ENCODE assay signal across 13 cellular contexts in genomic region chr17:18492712-18493476, GRCh38. TPM values are rescaled to one million over a fixed set of nuclear protein-coding genes. Genes with fewer than 3 reads are reported as not detected.
DNase-seq lines count a peak whose midpoint lies in the region; ATAC-seq and TF ChIP-seq lines count a peak whose summit lies in the region.
"Not testable (repeated sequence)": the region's sequence is repeated elsewhere in the genome, so short reads cannot be mapped to it uniquely, and the experiment has no call there.
"Had no signal": no experiment of that assay in that cellular context is flagged by ENCODE, and none has a peak within 500 bp of the region (broad histone marks: within the 10 kb centered on the region; RNA-seq: fewer than 3 reads in every experiment).

No MANE protein-coding gene starts in this region.

- not testable (repeated sequence) for H3K9me3 ChIP-seq in Karpas-422 (ENCODE audit: low read length); hepatocyte (ENCODE audit: low read depth)

- not testable (repeated sequence) for H3F3A ChIP-seq in GM23338 (replicated peaks; ENCODE audit: low read depth)

- H3K4me3 Mint-ChIP-seq in GM23338 = not testable (repeated sequence)
- H3K4me3 Mint-ChIP-seq in activated CD4-positive, alpha-beta T cell treated with anti-CD3 and anti-CD28 coated beads, Interleukin-2, amount 10 ng/mL, durations not matched to agents 24 days and 14 days = peak overlapping the region; percentile 67

- H4K20me1 ChIP-seq in GM23338 (replicated peaks; ENCODE audit: insufficient read depth); Karpas-422 (ENCODE audit: insufficient read depth, low read depth, low read length); hepatocyte (ENCODE audit: insufficient read depth, poor library complexity, severe bottlenecking): not testable (repeated sequence)

- peak; percentile 77 for ATAC-seq in GM18511 (IDR thresholded peaks at IDR 0.05; ENCODE audit: unreplicated experiment)
- peak; percentile 26 for ATAC-seq in GM23338

- not testable (repeated sequence) for H3K4me3 ChIP-seq in GM23338; Karpas-422 (ENCODE audit: low read length); hepatocyte

- H3K4me2 ChIP-seq in GM23338; Karpas-422 (ENCODE audit: low read depth, low read length, poor library complexity, severe bottlenecking); hepatocyte: not testable (repeated sequence)

- H2AFZ ChIP-seq in GM23338; Karpas-422 (ENCODE audit: low read length); hepatocyte: not testable (repeated sequence)

- not testable (repeated sequence) for H3K27me3 ChIP-seq in GM23338 (ENCODE audit: insufficient read depth); Karpas-422 (ENCODE audit: low read length); hepatocyte

- not testable (repeated sequence) for H3K9me3 Mint-ChIP-seq in GM23338; activated CD4-positive, alpha-beta T cell treated with anti-CD3 and anti-CD28 coated beads, Interleukin-2, amount 10 ng/mL, durations not matched to agents 24 days and 14 days

- H3K36me3 Mint-ChIP-seq in GM23338 (ENCODE audit: low read depth); activated CD4-positive, alpha-beta T cell treated with anti-CD3 and anti-CD28 coated beads, Interleukin-2, amount 10 ng/mL, durations not matched to agents 24 days and 14 days (ENCODE audit: low read depth): not testable (repeated sequence)

- not testable (repeated sequence) for H3K9ac ChIP-seq in Karpas-422 (ENCODE audit: low read length)

- not testable (repeated sequence) for H3K27me3 Mint-ChIP-seq in GM23338 (ENCODE audit: insufficient read depth, low read depth, poor library complexity); activated CD4-positive, alpha-beta T cell treated with anti-CD3 and anti-CD28 coated beads, Interleukin-2, amount 10 ng/mL, durations not matched to agents 24 days and 14 days

- intact Hi-C loops in activated CD4-positive, alpha-beta T cell treated with anti-CD3 and anti-CD28 coated beads, Interleukin-2, amount 10 ng/mL, durations not matched to agents 24 days and 14 days (cut with micrococcal nuclease) = not testable (repeated sequence)

- H3K79me2 ChIP-seq in GM23338 (replicated peaks; ENCODE audit: insufficient read depth); Karpas-422 (ENCODE audit: low read length); hepatocyte: not testable (repeated sequence)

- H3K9me2 ChIP-seq in GM23338 (ENCODE audit: insufficient read depth); Karpas-422 (replicated peaks; ENCODE audit: insufficient read depth, low read length); hepatocyte (replicated peaks; ENCODE audit: insufficient read depth): not testable (repeated sequence)

- not testable (repeated sequence) for H3K27ac ChIP-seq in GM23338 (ENCODE audit: low read depth); Karpas-422 (ENCODE audit: low read length); hepatocyte

- not testable (repeated sequence) for DNase-seq in GM23338 (ENCODE audit: low spot score)
- DNase-seq in Karpas-422 (peak; percentile 27), hepatocyte (ENCODE audit: low spot score) (peak; percentile 3)
- DNase-seq in activated CD4-positive, alpha-beta T cell treated with anti-CD3 and anti-CD28 coated beads, Interleukin-2, amount 10 ng/mL, durations not matched to agents 24 days and 14 days = peak; percentile 78
- DNase-seq in activated naive CD4-positive, alpha-beta T cell treated with anti-CD3 and anti-CD28 coated beads, Interleukin-2, amount 50 U/mL, for 16 hours = peak; percentile 18
- peak; percentile 54 for DNase-seq in stimulated activated CD4-positive, alpha-beta T cell treated with anti-CD3 and anti-CD28 coated beads, Interleukin-1b, Interleukin-23, amount 100 ng/mL, for 48 hours

- 68% methylated on average over 21 of the region's 23 CpGs for WGBS in hepatocyte (ENCODE audit: low lambda C conversion rate, missing lambda C conversion rate)

- not testable (repeated sequence) for H3K27ac Mint-ChIP-seq in GM23338
- peak overlapping the region; percentile 79 for H3K27ac Mint-ChIP-seq in activated CD4-positive, alpha-beta T cell treated with anti-CD3 and anti-CD28 coated beads, Interleukin-2, amount 10 ng/mL, durations not matched to agents 24 days and 14 days

- H3K4me1 Mint-ChIP-seq in GM23338; activated CD4-positive, alpha-beta T cell treated with anti-CD3 and anti-CD28 coated beads, Interleukin-2, amount 10 ng/mL, durations not matched to agents 24 days and 14 days: not testable (repeated sequence)

- not testable (repeated sequence) for H3K4me1 ChIP-seq in GM23338 (ENCODE audit: insufficient read depth); Karpas-422 (ENCODE audit: low read length); hepatocyte (ENCODE audit: insufficient read depth)

- not testable (repeated sequence) for TF ChIP-seq CTCF in GM23338 (conservative IDR thresholded peaks at IDR 0.05; ENCODE audit: low read depth in 2 of 2); hepatocyte (IDR thresholded peaks at IDR 0.05; ENCODE audit: poor library complexity)

- not testable (repeated sequence) for H3K36me3 ChIP-seq in GM23338 (ENCODE audit: insufficient read depth); Karpas-422 (ENCODE audit: insufficient read depth, low read length); hepatocyte (replicated peaks; ENCODE audit: insufficient read depth, low read depth)

RNA-seq across cellular contexts. Expression of gene LGALS9C, which starts 16.3 kb away (rescaled TPM):
- total RNA-seq in GM23338 (2014; rRNA removed; shearing (Covaris generic)) = not detected in 2 replicates
- polyA plus RNA-seq in GM23338 (2016; fragmentation: Nextera tagmentation; extraction: Ambion mirVana) (0.24 TPM in 1 of 2 replicates, not detected in the other), hepatocyte (not detected in 2 replicates)
- not detected in 2 replicates for total RNA-seq in Karpas-422 (2014; rRNA removed; shearing (Covaris generic); ENCODE audit: low replicate concordance)
- total RNA-seq in activated CD4-positive, alpha-beta T cell treated with anti-CD3 and anti-CD28 coated beads, Interleukin-2, amount 10 ng/mL, durations not matched to agents 24 days and 14 days = not detected in 2 replicates
- total RNA-seq in hepatocyte = not detected in 2 replicates
- total RNA-seq: Daoy, kidney epithelial cell, OCI-LY7, osteoblast had no signal
- polyA plus RNA-seq: heart left ventricle, SK-N-SH had no signal
